In genomic region chr15:63463793-63464192, GRCh38 we compare ENCODE assay signal across 28 cellular contexts.
DNase-seq lines count a peak whose midpoint lies in the region; ATAC-seq and TF ChIP-seq lines count a peak whose summit lies in the region.
"Had no signal": no experiment of that assay in that cellular context is flagged by ENCODE, and none has a peak within 500 bp of the region (broad histone marks: within the 10 kb centered on the region; RNA-seq: fewer than 3 reads in every experiment).

No MANE protein-coding gene starts in this region.

- DNase-seq in T-helper 2 cell treated with Interferon-gamma antibody and Interleukin-4, amounts not matched to agents 5 μg/mL and 100 μg/mL, for 36 hours (ENCODE audit: low spot score), result no peak
- DNase-seq in T-helper 2 cell (no peak), caudate nucleus (lab: John Stamatoyannopoulos, UW) (no peak), NCI-H1417 treated with DMSO at 0.1 percent for 48 hours (lab: John Stamatoyannopoulos, UW) (no peak), germinal center (ENCODE audit: low spot score) (no peak), GM03348 (ENCODE audit: low spot score) (no peak)
- DNase-seq: activated CD4-positive, alpha-beta T cell treated with anti-CD3 and anti-CD28 coated beads for 4 hours; activated naive CD4-positive, alpha-beta T cell treated with anti-CD3 and anti-CD28 coated beads, Interleukin-2, amount 50 U/mL, for 16 hours; AML-193; brain microvascular endothelial cell; CD4-positive, alpha-beta T cell; foreskin melanocyte; GOT3; heart right ventricle; MG63; NCI-H2029 treated with DMSO at 0.1 percent for 48 hours; NCI-H2227 treated with DMSO at 0.1 percent for 48 hours; NCI-H748 treated with DMSO at 0.1 percent for 48 hours; right lobe of liver; SIG-M5; stimulated activated CD4-positive, alpha-beta T cell treated with anti-CD3 and anti-CD28 coated beads, Interleukin-4, amount 100 ng/mL, for 1 hour; T-helper 9 cell; WERI-Rb-1 had no signal

- H3K36me3 Mint-ChIP-seq in T-helper 2 cell treated with Interferon-gamma antibody and Interleukin-4, amounts not matched to agents 5 μg/mL and 100 μg/mL, for 36 hours (ENCODE audit: low read depth), result no peaks in the 10 kb centered on the region
- no peaks in the 10 kb centered on the region for H3K36me3 Mint-ChIP-seq in nephron (ENCODE audit: low read depth)
- H3K36me3 Mint-ChIP-seq: neural progenitor cell had no signal

- H3K27ac ChIP-seq in caudate nucleus (ENCODE audit: low read depth, low read length), result peak overlapping the region; percentile 73
- H3K27ac ChIP-seq: brain microvascular endothelial cell, heart right ventricle, KMS-11, neural progenitor cell, right lobe of liver, WERI-Rb-1 had no signal

- no peaks in the 10 kb centered on the region for H3K9me3 Mint-ChIP-seq in T-helper 2 cell treated with Interferon-gamma antibody and Interleukin-4, amounts not matched to agents 5 μg/mL and 100 μg/mL, for 36 hours
- no peaks in the 10 kb centered on the region for H3K9me3 Mint-ChIP-seq in nephron
- H3K9me3 Mint-ChIP-seq: activated T-helper 17 cell treated with anti-CD3 and anti-CD28 coated beads, Interleukin-2, amount 50 U/mL, for 72 hours; CD4-positive, alpha-beta T cell had no signal

- H3K27me3 Mint-ChIP-seq in T-helper 2 cell treated with Interferon-gamma antibody and Interleukin-4, amounts not matched to agents 5 μg/mL and 100 μg/mL, for 36 hours (ENCODE audit: low read depth), result peaks cover 19% of the 10 kb centered on the region
- H3K27me3 Mint-ChIP-seq in nephron (ENCODE audit: low read depth), result peaks cover 10% of the 10 kb centered on the region
- H3K27me3 Mint-ChIP-seq: activated T-helper 17 cell treated with anti-CD3 and anti-CD28 coated beads, Interleukin-2, amount 50 U/mL, for 72 hours; CD4-positive, alpha-beta T cell had no signal

- no peak for TF ChIP-seq CTCF in nephron (IDR thresholded peaks at IDR 0.05; ENCODE audit: unreplicated experiment in 3 of 3)

- H3K27ac Mint-ChIP-seq in T-helper 2 cell treated with Interferon-gamma antibody and Interleukin-4, amounts not matched to agents 5 μg/mL and 100 μg/mL, for 36 hours, result peak overlapping the region; percentile 17
- H3K27ac Mint-ChIP-seq in nephron, result peak overlapping the region; percentile 1 to 46 (median 43)
- H3K27ac Mint-ChIP-seq: activated T-helper 17 cell treated with anti-CD3 and anti-CD28 coated beads, Interleukin-2, amount 50 U/mL, for 72 hours; CD4-positive, alpha-beta T cell; neural progenitor cell had no signal

- H3K4me1 Mint-ChIP-seq in T-helper 2 cell treated with Interferon-gamma antibody and Interleukin-4, amounts not matched to agents 5 μg/mL and 100 μg/mL, for 36 hours (ENCODE audit: low read depth), result peaks cover 8% of the 10 kb centered on the region
- H3K4me1 Mint-ChIP-seq in nephron, result peaks cover 66% of the 10 kb centered on the region

- no peak for ATAC-seq in HG02884 (IDR thresholded peaks at IDR 0.05; ENCODE audit: unreplicated experiment)
- ATAC-seq: activated T-helper 17 cell treated with anti-CD3 and anti-CD28 coated beads, Interleukin-2, amount 50 U/mL, for 72 hours; heart right ventricle; right lobe of liver had no signal

- H3K4me3 Mint-ChIP-seq in T-helper 2 cell treated with Interferon-gamma antibody and Interleukin-4, amounts not matched to agents 5 μg/mL and 100 μg/mL, for 36 hours, result no peak overlapping the region
- H3K4me3 Mint-ChIP-seq in nephron, result no peak overlapping the region
- H3K4me3 Mint-ChIP-seq: activated T-helper 17 cell treated with anti-CD3 and anti-CD28 coated beads, Interleukin-2, amount 50 U/mL, for 72 hours; CD4-positive, alpha-beta T cell; neural progenitor cell had no signal
